ENCODE assay signal across 18 cellular contexts in genomic region chr7:7330997-7331396, GRCh38.
A peak's percentile ranks its signal among the peaks of the same experiment; 100 is the strongest.
DNase-seq lines count a peak whose midpoint lies in the region; ATAC-seq and TF ChIP-seq lines count a peak whose summit lies in the region.
"Had no signal": no experiment of that assay in that cellular context is flagged by ENCODE, and none has a peak within 500 bp of the region (broad histone marks: within the 10 kb centered on the region; RNA-seq: fewer than 3 reads in every experiment).

No MANE protein-coding gene starts in this region.

- peaks cover 12% of the 10 kb centered on the region for H3K4me1 Mint-ChIP-seq in activated naive CD8-positive, alpha-beta T cell treated with anti-CD3 and anti-CD28 coated beads, Interleukin-2, amount 50 U/mL, for 24 hours
- H3K4me1 Mint-ChIP-seq: stimulated activated naive CD8-positive, alpha-beta T cell treated with anti-CD3 and anti-CD28 coated beads, Interleukin-15, amount 100 ng/mL, for 72 hours had no signal

- H3K9me3 ChIP-seq in BE2C (no peaks in the 10 kb centered on the region), PC-3 (ENCODE audit: low read length) (no peaks in the 10 kb centered on the region)
- H3K9me3 ChIP-seq: BLaER1 treated with 17β-estradiol and CSF1 and Interleukin-3, amounts not matched to agents 10 nM and 100 nM; colonic mucosa; vagina had no signal

- H3K9ac ChIP-seq in PC-3 (ENCODE audit: low read length) = no peak overlapping the region
- H3K9ac ChIP-seq: BLaER1 treated with 17β-estradiol and CSF1 and Interleukin-3, amounts not matched to agents 10 nM and 100 nM had no signal

- H4K20me1 ChIP-seq in PC-3 (ENCODE audit: low read length) = no peaks in the 10 kb centered on the region
- H4K20me1 ChIP-seq: BLaER1 treated with 17β-estradiol and CSF1 and Interleukin-3, amounts not matched to agents 10 nM and 100 nM had no signal

- POLR2A ChIA-PET in PC-3 (lab: Charles Lee; ENCODE audit: unreplicated experiment) = no interaction called here

- peaks cover 3% of the 10 kb centered on the region for H3K27me3 Mint-ChIP-seq in activated naive CD8-positive, alpha-beta T cell treated with anti-CD3 and anti-CD28 coated beads, Interleukin-2, amount 50 U/mL, for 24 hours

- DNase-seq in BE2C = peak; percentile 35
- no peak for DNase-seq in GM06990 (ENCODE audit: extremely low read depth, insufficient read length)
- no peak for DNase-seq in PC-3
- DNase-seq in epithelial cell of proximal tubule (ENCODE audit: low read depth) = no peak
- DNase-seq in activated naive CD8-positive, alpha-beta T cell treated with anti-CD3 and anti-CD28 coated beads, Interleukin-2, amount 50 U/mL, for 24 hours = no peak
- no peak for DNase-seq in mesenteric fat pad (ENCODE audit: low spot score)
- no peak for DNase-seq in glomerular visceral epithelial cell (ENCODE audit: extremely low spot score)
- DNase-seq: activated CD8-positive, alpha-beta memory T cell treated with anti-CD3 and anti-CD28 coated beads for 24 hours; anterior cingulate cortex; colonic mucosa; GDM1; GOT3; NCI-H226; stimulated activated CD4-positive, alpha-beta T cell treated with anti-CD3 and anti-CD28 coated beads, Interleukin-12 subunit alpha, Interleukin-12 subunit beta, amount 100 ng/mL, for 4 hours; stimulated activated naive CD8-positive, alpha-beta T cell treated with anti-CD3 and anti-CD28 coated beads, Interleukin-15, amount 100 ng/mL, for 72 hours had no signal

- H3K9me2 ChIP-seq in PC-3 (replicated peaks; ENCODE audit: low read length) = no peaks in the 10 kb centered on the region

- H3K36me3 Mint-ChIP-seq in activated naive CD8-positive, alpha-beta T cell treated with anti-CD3 and anti-CD28 coated beads, Interleukin-2, amount 50 U/mL, for 24 hours (ENCODE audit: low read depth) = peaks cover 1% of the 10 kb centered on the region

- no peaks in the 10 kb centered on the region for H3F3A ChIP-seq in PC-3 (ENCODE audit: low read length, unreplicated experiment)

- peaks cover 7% of the 10 kb centered on the region for H3K27me3 ChIP-seq in BE2C
- peaks cover 1% of the 10 kb centered on the region; the same call in 1 of the 2 replicates for H3K27me3 ChIP-seq in GM06990 (replicated peaks; ENCODE audit: control insufficient read depth, insufficient read depth, low read length)
- no peaks in the 10 kb centered on the region for H3K27me3 ChIP-seq in PC-3 (ENCODE audit: low read length)
- H3K27me3 ChIP-seq: BLaER1 treated with 17β-estradiol and CSF1 and Interleukin-3, amounts not matched to agents 10 nM and 100 nM; colonic mucosa; vagina had no signal

- H3K4me3 ChIP-seq in BE2C (ENCODE audit: low read depth, low read length) (no peak overlapping the region), GM06990 (replicated peaks; ENCODE audit: low read depth, low read length) (no peak overlapping the region), PC-3 (ENCODE audit: low read length) (no peak overlapping the region), epithelial cell of proximal tubule (ENCODE audit: low read depth, low read length) (no peak overlapping the region)
- H3K4me3 ChIP-seq: BLaER1 treated with 17β-estradiol and CSF1 and Interleukin-3, amounts not matched to agents 10 nM and 100 nM; colonic mucosa; vagina had no signal

- H3K4me3 Mint-ChIP-seq in activated naive CD8-positive, alpha-beta T cell treated with anti-CD3 and anti-CD28 coated beads, Interleukin-2, amount 50 U/mL, for 24 hours = no peak overlapping the region
- H3K4me3 Mint-ChIP-seq: stimulated activated naive CD8-positive, alpha-beta T cell treated with anti-CD3 and anti-CD28 coated beads, Interleukin-15, amount 100 ng/mL, for 72 hours had no signal

- H3K79me2 ChIP-seq in PC-3 (ENCODE audit: low read length) = no peaks in the 10 kb centered on the region

- H3K4me1 ChIP-seq in BE2C (no peaks in the 10 kb centered on the region), PC-3 (ENCODE audit: insufficient read depth, low read length) (no peaks in the 10 kb centered on the region)
- H3K4me1 ChIP-seq: colonic mucosa, vagina had no signal

- no peak overlapping the region for H3K4me2 ChIP-seq in PC-3 (ENCODE audit: low read length)
- H3K4me2 ChIP-seq: BLaER1 treated with 17β-estradiol and CSF1 and Interleukin-3, amounts not matched to agents 10 nM and 100 nM had no signal

- TF ChIP-seq CTCF in BE2C (IDR thresholded peaks at IDR 0.05; ENCODE audit: low read depth, low read length) (peak; percentile 49), GM06990 (IDR thresholded peaks at IDR 0.05; ENCODE audit: insufficient read depth, low read length, poor library complexity, severe bottlenecking) (peak; percentile 20), PC-3 (conservative IDR thresholded peaks at IDR 0.05; ENCODE audit: low read depth, low read length) (peak; percentile 31), epithelial cell of proximal tubule (conservative IDR thresholded peaks at IDR 0.05; ENCODE audit: low read depth, low read length) (peak; percentile 42)

- intact Hi-C loops in PC-3 (cut with micrococcal nuclease) = no loop called here

- H3K27ac Mint-ChIP-seq in activated naive CD8-positive, alpha-beta T cell treated with anti-CD3 and anti-CD28 coated beads, Interleukin-2, amount 50 U/mL, for 24 hours = no peak overlapping the region
- H3K27ac Mint-ChIP-seq: stimulated activated naive CD8-positive, alpha-beta T cell treated with anti-CD3 and anti-CD28 coated beads, Interleukin-15, amount 100 ng/mL, for 72 hours had no signal

- H2AFZ ChIP-seq in PC-3 (ENCODE audit: low read length) = no peak overlapping the region

- H3K36me3 ChIP-seq in BE2C = no peaks in the 10 kb centered on the region
- no peaks in the 10 kb centered on the region for H3K36me3 ChIP-seq in GM06990 (ENCODE audit: control insufficient read depth, insufficient read depth, low read length)
- H3K36me3 ChIP-seq in PC-3 (ENCODE audit: low read depth, low read length) = no peaks in the 10 kb centered on the region
- H3K36me3 ChIP-seq: BLaER1 treated with 17β-estradiol and CSF1 and Interleukin-3, amounts not matched to agents 10 nM and 100 nM; colonic mucosa; vagina had no signal

- H3K9me3 Mint-ChIP-seq in activated naive CD8-positive, alpha-beta T cell treated with anti-CD3 and anti-CD28 coated beads, Interleukin-2, amount 50 U/mL, for 24 hours = peaks cover 2% of the 10 kb centered on the region
- H3K9me3 Mint-ChIP-seq: stimulated activated naive CD8-positive, alpha-beta T cell treated with anti-CD3 and anti-CD28 coated beads, Interleukin-15, amount 100 ng/mL, for 72 hours had no signal

- ATAC-seq in PC-3 (peak; percentile 58), GM18870 (IDR thresholded peaks at IDR 0.05; ENCODE audit: unreplicated experiment) (no peak)
- no peak for ATAC-seq in activated naive CD8-positive, alpha-beta T cell treated with anti-CD3 and anti-CD28 coated beads, Interleukin-2, amount 50 U/mL, for 24 hours
- ATAC-seq: stimulated activated naive CD8-positive, alpha-beta T cell treated with anti-CD3 and anti-CD28 coated beads, Interleukin-15, amount 100 ng/mL, for 72 hours had no signal

- CTCF ChIA-PET in PC-3 (lab: Charles Lee) = no interaction called here

- no peak overlapping the region for H3K27ac ChIP-seq in PC-3 (ENCODE audit: low read length)
- H3K27ac ChIP-seq: BLaER1 treated with 17β-estradiol and CSF1 and Interleukin-3, amounts not matched to agents 10 nM and 100 nM; colonic mucosa; vagina had no signal

- no TSS peak for BruUV-seq in PC-3 (replicated peaks; lab: Mats Ljungman, UMichigan)
